1 cellular context compared by ENCODE assay signal in the genomic region with DNA sequence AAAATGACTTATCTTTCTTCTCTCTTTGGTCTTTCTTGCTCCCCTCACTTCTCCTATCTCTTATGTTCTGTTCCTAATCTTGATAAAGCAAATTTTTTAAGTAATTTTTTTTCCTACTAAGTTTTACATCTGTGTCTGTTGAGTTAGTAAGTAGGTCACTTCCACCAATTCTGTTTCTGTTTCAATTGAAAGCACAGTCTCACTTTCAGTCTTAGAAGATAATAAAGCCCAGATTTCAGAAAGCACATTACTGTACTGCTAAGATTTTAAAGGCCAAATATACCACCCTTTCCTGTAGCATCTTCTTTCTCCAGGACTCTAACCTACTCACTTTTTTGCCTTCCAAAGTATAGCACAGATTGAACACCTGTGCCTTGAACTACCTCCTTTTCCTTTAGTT.
TF ChIP-seq lines count a peak whose summit lies in the region.

No MANE protein-coding gene starts in this region.

TF ChIP-seq in GM12878, 131 proteins besides CTCF, POLR2A, EP300 and RAD21 (continued from another document):
- TF ChIP-seq E4F1 (IDR thresholded peaks at IDR 0.05; ENCODE audit: borderline replicate concordance, partially characterized antibody) (no peak), MTA3 (IDR thresholded peaks at IDR 0.05; ENCODE audit: borderline replicate concordance, low read length) (no peak), GATAD2B (conservative IDR thresholded peaks at IDR 0.05; ENCODE audit: low read depth) (no peak), POU2F2 (IDR thresholded peaks at IDR 0.05; ENCODE audit: borderline replicate concordance, low read depth, low read length) (no peak), KLF5 (IDR thresholded peaks at IDR 0.05; ENCODE audit: partially characterized antibody) (no peak)
- TF ChIP-seq, protein P1, sequence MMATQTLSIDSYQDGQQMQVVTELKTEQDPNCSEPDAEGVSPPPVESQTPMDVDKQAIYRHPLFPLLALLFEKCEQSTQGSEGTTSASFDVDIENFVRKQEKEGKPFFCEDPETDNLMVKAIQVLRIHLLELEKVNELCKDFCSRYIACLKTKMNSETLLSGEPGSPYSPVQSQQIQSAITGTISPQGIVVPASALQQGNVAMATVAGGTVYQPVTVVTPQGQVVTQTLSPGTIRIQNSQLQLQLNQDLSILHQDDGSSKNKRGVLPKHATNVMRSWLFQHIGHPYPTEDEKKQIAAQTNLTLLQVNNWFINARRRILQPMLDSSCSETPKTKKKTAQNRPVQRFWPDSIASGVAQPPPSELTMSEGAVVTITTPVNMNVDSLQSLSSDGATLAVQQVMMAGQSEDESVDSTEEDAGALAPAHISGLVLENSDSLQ (IDR thresholded peaks at IDR 0.05): no peak
- TF ChIP-seq, protein P2, sequence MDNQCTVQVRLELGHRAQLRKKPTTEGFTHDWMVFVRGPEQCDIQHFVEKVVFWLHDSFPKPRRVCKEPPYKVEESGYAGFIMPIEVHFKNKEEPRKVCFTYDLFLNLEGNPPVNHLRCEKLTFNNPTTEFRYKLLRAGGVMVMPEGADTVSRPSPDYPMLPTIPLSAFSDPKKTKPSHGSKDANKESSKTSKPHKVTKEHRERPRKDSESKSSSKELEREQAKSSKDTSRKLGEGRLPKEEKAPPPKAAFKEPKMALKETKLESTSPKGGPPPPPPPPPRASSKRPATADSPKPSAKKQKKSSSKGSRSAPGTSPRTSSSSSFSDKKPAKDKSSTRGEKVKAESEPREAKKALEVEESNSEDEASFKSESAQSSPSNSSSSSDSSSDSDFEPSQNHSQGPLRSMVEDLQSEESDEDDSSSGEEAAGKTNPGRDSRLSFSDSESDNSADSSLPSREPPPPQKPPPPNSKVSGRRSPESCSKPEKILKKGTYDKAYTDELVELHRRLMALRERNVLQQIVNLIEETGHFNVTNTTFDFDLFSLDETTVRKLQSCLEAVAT (IDR thresholded peaks at IDR 0.05): no peak
- TF ChIP-seq, protein P3, sequence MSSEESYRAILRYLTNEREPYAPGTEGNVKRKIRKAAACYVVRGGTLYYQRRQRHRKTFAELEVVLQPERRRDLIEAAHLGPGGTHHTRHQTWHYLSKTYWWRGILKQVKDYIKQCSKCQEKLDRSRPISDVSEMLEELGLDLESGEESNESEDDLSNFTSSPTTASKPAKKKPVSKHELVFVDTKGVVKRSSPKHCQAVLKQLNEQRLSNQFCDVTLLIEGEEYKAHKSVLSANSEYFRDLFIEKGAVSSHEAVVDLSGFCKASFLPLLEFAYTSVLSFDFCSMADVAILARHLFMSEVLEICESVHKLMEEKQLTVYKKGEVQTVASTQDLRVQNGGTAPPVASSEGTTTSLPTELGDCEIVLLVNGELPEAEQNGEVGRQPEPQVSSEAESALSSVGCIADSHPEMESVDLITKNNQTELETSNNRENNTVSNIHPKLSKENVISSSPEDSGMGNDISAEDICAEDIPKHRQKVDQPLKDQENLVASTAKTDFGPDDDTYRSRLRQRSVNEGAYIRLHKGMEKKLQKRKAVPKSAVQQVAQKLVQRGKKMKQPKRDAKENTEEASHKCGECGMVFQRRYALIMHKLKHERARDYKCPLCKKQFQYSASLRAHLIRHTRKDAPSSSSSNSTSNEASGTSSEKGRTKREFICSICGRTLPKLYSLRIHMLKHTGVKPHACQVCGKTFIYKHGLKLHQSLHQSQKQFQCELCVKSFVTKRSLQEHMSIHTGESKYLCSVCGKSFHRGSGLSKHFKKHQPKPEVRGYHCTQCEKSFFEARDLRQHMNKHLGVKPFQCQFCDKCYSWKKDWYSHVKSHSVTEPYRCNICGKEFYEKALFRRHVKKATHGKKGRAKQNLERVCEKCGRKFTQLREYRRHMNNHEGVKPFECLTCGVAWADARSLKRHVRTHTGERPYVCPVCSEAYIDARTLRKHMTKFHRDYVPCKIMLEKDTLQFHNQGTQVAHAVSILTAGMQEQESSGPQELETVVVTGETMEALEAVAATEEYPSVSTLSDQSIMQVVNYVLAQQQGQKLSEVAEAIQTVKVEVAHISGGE (CRISPR knock-in tag; IDR thresholded peaks at IDR 0.05): no peak
TF ChIP-seq in GM12878: peak in this region for 0.
